In genomic region chr17:44177641-44178040, GRCh38 we compare ENCODE assay signal across 29 cellular contexts. TPM values are rescaled to one million over a fixed set of nuclear protein-coding genes. Genes with fewer than 3 reads are reported as not detected.
"Had no signal": no experiment of that assay in that cellular context is flagged by ENCODE, and none has a peak within 500 bp of the region (broad histone marks: within the 10 kb centered on the region; RNA-seq: fewer than 3 reads in every experiment).

No MANE protein-coding gene starts in this region.

- H3K27ac Mint-ChIP-seq: activated naive CD8-positive, alpha-beta T cell; activated T-cell treated with anti-CD3 and anti-CD28 coated beads, Interleukin-2, amount 50 U/mL, for 72 hours; memory B cell had no signal

- ATAC-seq: naive thymus-derived CD4-positive, alpha-beta T cell had no signal

- H3K4me3 Mint-ChIP-seq: activated naive CD8-positive, alpha-beta T cell; activated T-cell treated with anti-CD3 and anti-CD28 coated beads, Interleukin-2, amount 50 U/mL, for 72 hours; central memory CD8-positive, alpha-beta T cell; memory B cell; naive thymus-derived CD4-positive, alpha-beta T cell; neural crest cell had no signal

- DNase-seq: activated CD4-positive, alpha-beta T cell treated with anti-CD3 and anti-CD28 coated beads for 48 hours; activated CD4-positive, alpha-beta T cell treated with anti-CD3 and anti-CD28 coated beads, Interleukin-2, amount 50 U/mL, for 48 hours; activated CD4-positive, CD25-positive, alpha-beta regulatory T cell; activated effector memory CD4-positive, alpha-beta T cell treated with Interleukin-2 at 50 U/mL for 16 hours; activated naive CD4-positive, alpha-beta T cell treated with Interleukin-2 at 50 U/mL for 16 hours; activated T-cell treated with anti-CD3 and anti-CD28 coated beads, Interleukin-2, amount 50 U/mL, for 72 hours; anterior cingulate cortex; dermis blood vessel endothelial cell; effector CD4-positive, alpha-beta T cell; esophagus squamous epithelium; foreskin melanocyte; heart right ventricle; midbrain; naive thymus-derived CD4-positive, alpha-beta T cell; nucleus accumbens; stimulated activated CD4-positive, alpha-beta T cell treated with anti-CD3 and anti-CD28 coated beads, Interleukin-2, amount 100 ng/mL, for 24 hours; stimulated activated naive CD4-positive, alpha-beta T cell treated with Interleukin-2 at 50 U/mL for 16 hours had no signal

- H3K4me1 ChIP-seq: esophagus squamous epithelium, heart right ventricle, parathyroid adenoma, right atrium auricular region had no signal

- H3K9me3 ChIP-seq: esophagus squamous epithelium, heart right ventricle, right atrium auricular region had no signal

- H3K4me3 ChIP-seq: esophagus squamous epithelium, heart right ventricle, right atrium auricular region, smooth muscle cell had no signal

- H3K27me3 ChIP-seq: esophagus squamous epithelium, heart right ventricle, right atrium auricular region had no signal

- H3K27me3 Mint-ChIP-seq: activated naive CD8-positive, alpha-beta T cell; central memory CD8-positive, alpha-beta T cell; memory B cell; naive thymus-derived CD4-positive, alpha-beta T cell had no signal

- H3K4me1 Mint-ChIP-seq: memory B cell had no signal

- H3K27ac ChIP-seq: esophagus squamous epithelium, heart right ventricle, parathyroid adenoma, right atrium auricular region had no signal

- H3K9me3 Mint-ChIP-seq: activated T-cell treated with anti-CD3 and anti-CD28 coated beads, Interleukin-2, amount 50 U/mL, for 72 hours; central memory CD8-positive, alpha-beta T cell; memory B cell; naive thymus-derived CD4-positive, alpha-beta T cell; neural crest cell had no signal

RNA-seq across cellular contexts. Expression of gene ASB16, which starts 7.1 kb away (rescaled TPM):
- total RNA-seq: bronchial epithelial cell; kidney epithelial cell; pulmonary artery endothelial cell; smooth muscle cell; subcutaneous adipose tissue; T-helper 1 cell treated with Interleukin-12 subunit alpha and Interleukin-12 subunit beta and Interleukin-4 antibody, amounts not matched to agents 30 ng/mL and 1 ng/mL, for 36 hours had no signal
